ENCODE assay signal across 1 cellular context in genomic region chr17:81902023-81902652, GRCh38.
TF ChIP-seq lines count a peak whose summit lies in the region.

Gene NPB, plus strand, starts transcription at chr17:81902238. Its CDS starts 40 bp downstream, at chr17:81902278.

TF ChIP-seq in HepG2, 621 proteins besides CTCF, POLR2A, EP300 and RAD21 (continued from another document and continues in another):
- TF ChIP-seq ZNF781 (CRISPR knock-in tag; IDR thresholded peaks at IDR 0.05; ENCODE audit: borderline replicate concordance, not compliant biosample characterization) (no peak), XRCC5 (optimal IDR thresholded peaks at IDR 0.05; ENCODE audit: low read length) (no peak), ATF3 (CRISPR knock-in tag; IDR thresholded peaks at IDR 0.05) (no peak; the same call in 1 of the 2 replicates), GMEB2 (CRISPR knock-in tag; IDR thresholded peaks at IDR 0.05; ENCODE audit: low read depth) (no peak), THAP11 (CRISPR knock-in tag; IDR thresholded peaks at IDR 0.05) (peak; percentile 37; the same call in 1 of the 2 replicates), ZFP41 (CRISPR knock-in tag; IDR thresholded peaks at IDR 0.05; ENCODE audit: borderline replicate concordance) (no peak), ZNF883 (CRISPR knock-in tag; IDR thresholded peaks at IDR 0.05; ENCODE audit: not compliant biosample characterization) (no peak), ZNF263 (CRISPR knock-in tag; IDR thresholded peaks at IDR 0.05) (no peak; the same call in 1 of the 2 replicates), AGO2 (optimal IDR thresholded peaks at IDR 0.05; ENCODE audit: low read depth, low read length) (peak; percentile 89), FOXO1 (CRISPR knock-in tag; IDR thresholded peaks at IDR 0.05) (no peak), KLF13 (CRISPR knock-in tag; IDR thresholded peaks at IDR 0.05) (no peak), UBTF (CRISPR knock-in tag; IDR thresholded peaks at IDR 0.05) (peak; percentile 41; the same call in 1 of the 2 replicates), ZNF616 (CRISPR knock-in tag; IDR thresholded peaks at IDR 0.05; ENCODE audit: low read depth) (peak; percentile 25; the same call in 1 of the 2 replicates), TCF7 (IDR thresholded peaks at IDR 0.05; ENCODE audit: low read depth) (no peak), JUND (CRISPR knock-in tag; IDR thresholded peaks at IDR 0.05) (peak; percentile 39; the same call in 1 of the 2 replicates), CSRNP1 (CRISPR knock-in tag; IDR thresholded peaks at IDR 0.05) (no peak), ZNF615 (CRISPR knock-in tag; IDR thresholded peaks at IDR 0.05; ENCODE audit: borderline replicate concordance) (0 out of 2 replicates have a peak, but pooled peaks have one; percentile 43), AKAP8 (CRISPR knock-in tag; IDR thresholded peaks at IDR 0.05) (no peak; the same call in 1 of the 2 replicates), KLF9 (CRISPR knock-in tag; IDR thresholded peaks at IDR 0.05; ENCODE audit: low read depth) (no peak), SMYD3 (CRISPR knock-in tag; IDR thresholded peaks at IDR 0.05) (no peak), NAIF1 (CRISPR knock-in tag; IDR thresholded peaks at IDR 0.05; ENCODE audit: borderline replicate concordance) (no peak), MAFK (conservative IDR thresholded peaks at IDR 0.05 in 1 of 2, IDR thresholded peaks at IDR 0.05 in 1 of 2; ENCODE audit: low read length in 2 of 2) (no peak), HOXA5 (CRISPR knock-in tag; IDR thresholded peaks at IDR 0.05) (no peak), EHMT2 (IDR thresholded peaks at IDR 0.05; ENCODE audit: borderline replicate concordance, low read depth, low read length) (no peak), KLF15 (CRISPR knock-in tag; IDR thresholded peaks at IDR 0.05; ENCODE audit: borderline replicate concordance) (no peak), HES4 (CRISPR knock-in tag; IDR thresholded peaks at IDR 0.05; ENCODE audit: borderline replicate concordance) (peak; percentile 88; the same call in 1 of the 2 replicates), CREB3 (CRISPR knock-in tag; IDR thresholded peaks at IDR 0.05) (no peak), CCAR2 (optimal IDR thresholded peaks at IDR 0.05; ENCODE audit: low read depth, low read length) (no peak), ZFAT (CRISPR knock-in tag; conservative IDR thresholded peaks at IDR 0.05) (no peak), PHF21A (CRISPR knock-in tag; IDR thresholded peaks at IDR 0.05) (no peak), ARNT2 (CRISPR knock-in tag; IDR thresholded peaks at IDR 0.05; ENCODE audit: low read depth) (no peak; the same call in 1 of the 2 replicates), ZNF292 (CRISPR knock-in tag; IDR thresholded peaks at IDR 0.05; ENCODE audit: borderline replicate concordance, low read depth) (no peak), SP2 (CRISPR knock-in tag; IDR thresholded peaks at IDR 0.05) (no peak), ZNF383 (CRISPR knock-in tag; IDR thresholded peaks at IDR 0.05; ENCODE audit: borderline replicate concordance) (peak; percentile 31; the same call in 1 of the 2 replicates), XBP1 (CRISPR knock-in tag; IDR thresholded peaks at IDR 0.05) (no peak), ELF3 (CRISPR knock-in tag; IDR thresholded peaks at IDR 0.05) (no peak), DR1 (CRISPR knock-in tag; IDR thresholded peaks at IDR 0.05) (0 out of 2 replicates have a peak, but pooled peaks have one; percentile 6), POGZ (CRISPR knock-in tag; IDR thresholded peaks at IDR 0.05) (no peak), ZKSCAN8 (CRISPR knock-in tag; IDR thresholded peaks at IDR 0.05; ENCODE audit: borderline replicate concordance) (no peak), NONO (IDR thresholded peaks at IDR 0.05) (no peak), NONO (CRISPR knock-in tag; conservative IDR thresholded peaks at IDR 0.05) (peak; percentile 73), ZSCAN31 (CRISPR knock-in tag; IDR thresholded peaks at IDR 0.05; ENCODE audit: low read depth) (no peak)
- TF ChIP-seq, protein P1, sequence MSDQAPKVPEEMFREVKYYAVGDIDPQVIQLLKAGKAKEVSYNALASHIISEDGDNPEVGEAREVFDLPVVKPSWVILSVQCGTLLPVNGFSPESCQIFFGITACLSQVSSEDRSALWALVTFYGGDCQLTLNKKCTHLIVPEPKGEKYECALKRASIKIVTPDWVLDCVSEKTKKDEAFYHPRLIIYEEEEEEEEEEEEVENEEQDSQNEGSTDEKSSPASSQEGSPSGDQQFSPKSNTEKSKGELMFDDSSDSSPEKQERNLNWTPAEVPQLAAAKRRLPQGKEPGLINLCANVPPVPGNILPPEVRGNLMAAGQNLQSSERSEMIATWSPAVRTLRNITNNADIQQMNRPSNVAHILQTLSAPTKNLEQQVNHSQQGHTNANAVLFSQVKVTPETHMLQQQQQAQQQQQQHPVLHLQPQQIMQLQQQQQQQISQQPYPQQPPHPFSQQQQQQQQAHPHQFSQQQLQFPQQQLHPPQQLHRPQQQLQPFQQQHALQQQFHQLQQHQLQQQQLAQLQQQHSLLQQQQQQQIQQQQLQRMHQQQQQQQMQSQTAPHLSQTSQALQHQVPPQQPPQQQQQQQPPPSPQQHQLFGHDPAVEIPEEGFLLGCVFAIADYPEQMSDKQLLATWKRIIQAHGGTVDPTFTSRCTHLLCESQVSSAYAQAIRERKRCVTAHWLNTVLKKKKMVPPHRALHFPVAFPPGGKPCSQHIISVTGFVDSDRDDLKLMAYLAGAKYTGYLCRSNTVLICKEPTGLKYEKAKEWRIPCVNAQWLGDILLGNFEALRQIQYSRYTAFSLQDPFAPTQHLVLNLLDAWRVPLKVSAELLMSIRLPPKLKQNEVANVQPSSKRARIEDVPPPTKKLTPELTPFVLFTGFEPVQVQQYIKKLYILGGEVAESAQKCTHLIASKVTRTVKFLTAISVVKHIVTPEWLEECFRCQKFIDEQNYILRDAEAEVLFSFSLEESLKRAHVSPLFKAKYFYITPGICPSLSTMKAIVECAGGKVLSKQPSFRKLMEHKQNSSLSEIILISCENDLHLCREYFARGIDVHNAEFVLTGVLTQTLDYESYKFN (CRISPR knock-in tag; conservative IDR thresholded peaks at IDR 0.05), result no peak
- TF ChIP-seq, protein P2, sequence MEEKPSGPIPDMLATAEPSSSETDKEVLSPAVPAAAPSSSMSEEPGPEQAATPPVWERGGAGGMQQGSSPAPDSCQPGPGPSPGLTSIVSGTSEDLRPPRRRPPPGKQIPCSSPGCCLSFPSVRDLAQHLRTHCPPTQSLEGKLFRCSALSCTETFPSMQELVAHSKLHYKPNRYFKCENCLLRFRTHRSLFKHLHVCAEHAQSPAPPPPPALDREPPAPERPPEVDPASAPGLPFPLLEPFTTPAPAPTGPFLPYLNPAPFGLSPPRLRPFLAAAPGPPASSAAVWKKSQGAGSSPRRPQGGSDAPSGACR (CRISPR knock-in tag; IDR thresholded peaks at IDR 0.05), result no peak
- TF ChIP-seq, protein P3, sequence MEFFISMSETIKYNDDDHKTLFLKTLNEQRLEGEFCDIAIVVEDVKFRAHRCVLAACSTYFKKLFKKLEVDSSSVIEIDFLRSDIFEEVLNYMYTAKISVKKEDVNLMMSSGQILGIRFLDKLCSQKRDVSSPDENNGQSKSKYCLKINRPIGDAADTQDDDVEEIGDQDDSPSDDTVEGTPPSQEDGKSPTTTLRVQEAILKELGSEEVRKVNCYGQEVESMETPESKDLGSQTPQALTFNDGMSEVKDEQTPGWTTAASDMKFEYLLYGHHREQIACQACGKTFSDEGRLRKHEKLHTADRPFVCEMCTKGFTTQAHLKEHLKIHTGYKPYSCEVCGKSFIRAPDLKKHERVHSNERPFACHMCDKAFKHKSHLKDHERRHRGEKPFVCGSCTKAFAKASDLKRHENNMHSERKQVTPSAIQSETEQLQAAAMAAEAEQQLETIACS (CRISPR knock-in tag; IDR thresholded peaks at IDR 0.05), result peak; percentile 26; the same call in 1 of the 2 replicates
- TF ChIP-seq, protein P4, sequence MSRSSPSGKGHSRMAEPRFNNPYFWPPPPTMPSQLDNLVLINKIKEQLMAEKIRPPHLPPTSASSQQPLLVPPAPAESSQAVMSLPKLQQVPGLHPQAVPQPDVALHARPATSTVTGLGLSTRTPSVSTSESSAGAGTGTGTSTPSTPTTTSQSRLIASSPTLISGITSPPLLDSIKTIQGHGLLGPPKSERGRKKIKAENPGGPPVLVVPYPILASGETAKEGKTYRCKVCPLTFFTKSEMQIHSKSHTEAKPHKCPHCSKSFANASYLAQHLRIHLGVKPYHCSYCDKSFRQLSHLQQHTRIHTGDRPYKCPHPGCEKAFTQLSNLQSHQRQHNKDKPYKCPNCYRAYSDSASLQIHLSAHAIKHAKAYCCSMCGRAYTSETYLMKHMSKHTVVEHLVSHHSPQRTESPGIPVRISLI (CRISPR knock-in tag; IDR thresholded peaks at IDR 0.05; ENCODE audit: borderline replicate concordance), result no peak
- TF ChIP-seq, protein P5, sequence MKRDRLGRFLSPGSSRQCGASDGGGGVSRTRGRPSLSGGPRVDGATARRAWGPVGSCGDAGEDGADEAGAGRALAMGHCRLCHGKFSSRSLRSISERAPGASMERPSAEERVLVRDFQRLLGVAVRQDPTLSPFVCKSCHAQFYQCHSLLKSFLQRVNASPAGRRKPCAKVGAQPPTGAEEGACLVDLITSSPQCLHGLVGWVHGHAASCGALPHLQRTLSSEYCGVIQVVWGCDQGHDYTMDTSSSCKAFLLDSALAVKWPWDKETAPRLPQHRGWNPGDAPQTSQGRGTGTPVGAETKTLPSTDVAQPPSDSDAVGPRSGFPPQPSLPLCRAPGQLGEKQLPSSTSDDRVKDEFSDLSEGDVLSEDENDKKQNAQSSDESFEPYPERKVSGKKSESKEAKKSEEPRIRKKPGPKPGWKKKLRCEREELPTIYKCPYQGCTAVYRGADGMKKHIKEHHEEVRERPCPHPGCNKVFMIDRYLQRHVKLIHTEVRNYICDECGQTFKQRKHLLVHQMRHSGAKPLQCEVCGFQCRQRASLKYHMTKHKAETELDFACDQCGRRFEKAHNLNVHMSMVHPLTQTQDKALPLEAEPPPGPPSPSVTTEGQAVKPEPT (CRISPR knock-in tag; IDR thresholded peaks at IDR 0.05; ENCODE audit: low read depth), result no peak
- TF ChIP-seq, protein P6, sequence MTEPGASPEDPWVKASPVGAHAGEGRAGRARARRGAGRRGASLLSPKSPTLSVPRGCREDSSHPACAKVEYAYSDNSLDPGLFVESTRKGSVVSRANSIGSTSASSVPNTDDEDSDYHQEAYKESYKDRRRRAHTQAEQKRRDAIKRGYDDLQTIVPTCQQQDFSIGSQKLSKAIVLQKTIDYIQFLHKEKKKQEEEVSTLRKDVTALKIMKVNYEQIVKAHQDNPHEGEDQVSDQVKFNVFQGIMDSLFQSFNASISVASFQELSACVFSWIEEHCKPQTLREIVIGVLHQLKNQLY (CRISPR knock-in tag; IDR thresholded peaks at IDR 0.05), result no peak
